16 cellular contexts compared by ENCODE assay signal in the genomic region with DNA sequence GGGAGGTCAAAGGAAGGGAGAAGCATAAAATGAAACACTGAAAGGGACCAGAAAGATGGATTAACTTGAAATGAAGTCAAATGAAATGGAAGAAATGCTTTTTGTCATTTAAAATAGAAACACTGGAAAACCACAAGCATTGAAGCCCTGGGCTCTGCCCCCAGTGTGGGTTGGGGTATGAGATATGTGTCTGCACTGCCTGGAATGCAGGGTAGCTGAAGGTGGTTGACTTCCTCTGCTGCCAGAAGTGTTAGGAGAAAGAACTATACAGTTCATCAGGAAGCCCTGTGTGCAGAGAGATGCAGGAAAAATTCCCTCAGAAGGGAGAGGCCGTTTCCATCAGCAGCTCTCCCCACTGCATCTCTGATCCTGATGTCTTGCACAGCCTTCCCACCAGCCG.
"Had no signal": no experiment of that assay in that cellular context is flagged by ENCODE, and none has a peak within 500 bp of the region (broad histone marks: within the 10 kb centered on the region; RNA-seq: fewer than 3 reads in every experiment).

No MANE protein-coding gene starts in this region.

- DNase-seq: activated B cell treated with CpG ODN at 0.5 μM for 24 hours; activated CD4-positive, alpha-beta T cell treated with anti-CD3 and anti-CD28 coated beads, Interleukin-2, amount 50 U/mL, for 1 hour; activated naive CD4-positive, alpha-beta T cell treated with anti-CD3 and anti-CD28 coated beads, Interleukin-2, amount 10 ng/mL, durations not matched to agents 7 days and 5 days; activated T-cell treated with anti-CD3 and anti-CD28 coated beads for 4 hours; adrenal gland; dorsolateral prefrontal cortex; foreskin fibroblast; head of caudate nucleus; left ventricle myocardium inferior; mesendoderm; ovary; stimulated activated CD4-positive, alpha-beta T cell treated with anti-CD3 and anti-CD28 coated beads, Interleukin-15, amount 100 ng/mL, for 24 hours; stimulated activated CD4-positive, alpha-beta T cell treated with anti-CD3 and anti-CD28 coated beads, Interleukin-4, amount 100 ng/mL, for 24 hours had no signal

- ATAC-seq: esophagus mucosa had no signal

- H3K4me3 ChIP-seq: adrenal gland, breast epithelium, dorsolateral prefrontal cortex, left ventricle myocardium inferior, ovary, thoracic aorta had no signal

- H3K27me3 ChIP-seq: adrenal gland, breast epithelium, dorsolateral prefrontal cortex, ovary had no signal

- H3K27ac ChIP-seq: adrenal gland, breast epithelium, left ventricle myocardium inferior, ovary, thoracic aorta had no signal

- H3K36me3 ChIP-seq: breast epithelium, ovary, thoracic aorta had no signal

- H3K9me3 ChIP-seq: adrenal gland, breast epithelium, left ventricle myocardium inferior, ovary, thoracic aorta had no signal
